In genomic region chr15:39623550-39623931, GRCh38 we compare ENCODE assay signal across 8 cellular contexts. TPM values are rescaled to one million over a fixed set of nuclear protein-coding genes. Genes with fewer than 3 reads are reported as not detected.
DNase-seq lines count a peak whose midpoint lies in the region; ATAC-seq and TF ChIP-seq lines count a peak whose summit lies in the region.

No MANE protein-coding gene starts in this region.

- in situ Hi-C loops in GM13977 (cut with MboI; ENCODE audit: low pct_unique_long_range_greater_than_20kb, low sequenced_read_pairs, unreplicated experiment) = no loop called here

- DNase-seq in GM13977 (ENCODE audit: low spot score) (peak; percentile 45), colonic mucosa (no peak), amygdala (lab: John Stamatoyannopoulos, UW) (no peak), Ammon's horn (ENCODE audit: low spot score) (no peak), dermis blood vessel endothelial cell (no peak), NCI-H2196 treated with DMSO at 0.1 percent for 48 hours (lab: John Stamatoyannopoulos, UW; ENCODE audit: unreplicated experiment) (no peak)

- H3K4me3 ChIP-seq in colonic mucosa = no peak overlapping the region

- TF ChIP-seq CTCF in GM13977 (IDR thresholded peaks at IDR 0.05; ENCODE audit: extremely low read depth, insufficient read depth, missing control alignments) (no peak), colonic mucosa (IDR thresholded peaks at IDR 0.05) (no peak)

- peak overlapping the region in 1 of 2 donors; percentile 51 for H3K9ac ChIP-seq in colonic mucosa (ENCODE audit: low read depth in 2 of 2, low read length in 2 of 2)

- no peaks in the 10 kb centered on the region for H3K9me3 ChIP-seq in colonic mucosa

- H3K36me3 ChIP-seq in colonic mucosa = no peaks in the 10 kb centered on the region

- peak overlapping the region; percentile 87 for H3K27ac ChIP-seq in colonic mucosa

- H3K27me3 ChIP-seq in colonic mucosa = no peaks in the 10 kb centered on the region

- peak; percentile 93 for ATAC-seq in GM21390 (IDR thresholded peaks at IDR 0.05; ENCODE audit: unreplicated experiment)
- ATAC-seq in HG03520 (IDR thresholded peaks at IDR 0.05; ENCODE audit: unreplicated experiment) = peak; percentile 88

- peaks cover 22% of the 10 kb centered on the region for H3K4me1 ChIP-seq in colonic mucosa

- intact Hi-C loops in colonic mucosa (cut with DNase I) = no loop called here

RNA-seq across cellular contexts. Expression of gene THBS1, which starts 42.7 kb away (rescaled TPM):
- total RNA-seq in colonic mucosa (100 to 1,000 TPM; 162 to 390 TPM), dermis blood vessel endothelial cell (7,970 and 9,720 TPM in 2 replicates)

Comparison
In these comparisons a context has a peak if more than half of its experiments do, and no peak if none do; other contexts are left out.
1. RNA of gene THBS1, which starts 42.7 kb away (total RNA-seq): 7,970 to 9,720 TPM in dermis blood vessel endothelial cell; 162 to 390 TPM in colonic mucosa; every median in the first group is over 10 times any median in the second.